14 cellular contexts compared by ENCODE assay signal in genomic region chr6:25387483-25387882, GRCh38.
A peak's percentile ranks its signal among the peaks of the same experiment; 100 is the strongest.
DNase-seq lines count a peak whose midpoint lies in the region; ATAC-seq, FAIRE-seq and TF ChIP-seq lines count a peak whose summit lies in the region.
"Had no signal": no experiment of that assay in that cellular context is flagged by ENCODE, and none has a peak within 500 bp of the region (broad histone marks: within the 10 kb centered on the region; RNA-seq: fewer than 3 reads in every experiment).

No MANE protein-coding gene starts in this region.

- no peak for TF ChIP-seq RAD21 in GM12878 (IDR thresholded peaks at IDR 0.05; ENCODE audit: insufficient read depth, low read depth, low read length)

- in situ Hi-C loops in GM12878 (cut with MboI), result no loop called here

- H3K4me2 ChIP-seq in GM12878 (ENCODE audit: control insufficient read depth, insufficient read depth), result peak overlapping the region; percentile 54

- intact Hi-C loops in GM12878 (cut with micrococcal nuclease; ENCODE audit: unreplicated experiment), result loop anchor here (2.0 kb wide), 1 partner anchor 15 kb away; no protein-coding TSS in a partner anchor

- no peak overlapping the region for H3K9ac ChIP-seq in GM12878 (ENCODE audit: control insufficient read depth, insufficient read depth, low read length)

- POLR2A ChIA-PET in GM12878 (lab: Charles Lee), result interaction anchor here (0.6 to 4.7 kb wide), 6 partner anchors 11 to 472 kb away, joined by 3 to 28 read pairs (median 4); no protein-coding TSS in a partner anchor

- peak in 1 of 2 experiments; percentile 37; a peak in 2 of 4 replicates for TF ChIP-seq EP300 in GM12878 (IDR thresholded peaks at IDR 0.05; ENCODE audit: borderline replicate concordance in 1 of 2, control insufficient read depth in 1 of 2, low read depth in 2 of 2, low read length in 2 of 2)

- H3K9me3 ChIP-seq in GM12878 (replicated peaks; ENCODE audit: control insufficient read depth, insufficient read depth, low read length), result no peaks in the 10 kb centered on the region; the same call in 2 of the 3 replicates
- H3K9me3 ChIP-seq: HAP-1, prostate gland had no signal

- no peak for FAIRE-seq in GM12878 (lab: Jason Lieb, UNC)
- FAIRE-seq: D721Med had no signal

- peak overlapping the region; percentile 4; the same call in 1 of the 2 replicates for H2AFZ ChIP-seq in GM12878 (ENCODE audit: control insufficient read depth, low read depth, low read length)

- RAD21 ChIA-PET in GM12878 (lab: Charles Lee; ENCODE audit: unreplicated experiment), result interaction anchor here (0.7 to 3.1 kb wide), 6 partner anchors 9 to 109 kb away, joined by 3 to 33 read pairs (median 6); partner anchors contain the start of gene CARMIL1

- no peak overlapping the region; the same call in 1 of the 2 replicates for H3K4me3 ChIP-seq in GM12878
- H3K4me3 ChIP-seq: HAP-1, prostate gland had no signal

- H4K20me1 ChIP-seq in GM12878 (ENCODE audit: control insufficient read depth, insufficient read depth), result no peaks in the 10 kb centered on the region

- no peak for TF ChIP-seq CTCF in GM12878 (IDR thresholded peaks at IDR 0.05 in 2 of 3, conservative IDR thresholded peaks at IDR 0.05 in 1 of 3; ENCODE audit: control insufficient read depth in 2 of 3, extremely low read depth in 1 of 3, insufficient read depth in 1 of 3, low read depth in 3 of 3, low read length in 3 of 3)

- H3K36me3 ChIP-seq in GM12878 (ENCODE audit: control insufficient read depth in 2 of 2, insufficient read depth in 2 of 2, low read length in 1 of 2), result no peaks in the 10 kb centered on the region
- H3K36me3 ChIP-seq: HAP-1, prostate gland had no signal

- H3K27me3 ChIP-seq in GM12878 (replicated peaks in 1 of 2; ENCODE audit: control insufficient read depth in 2 of 2, insufficient read depth in 2 of 2, low read length in 1 of 2), result no peaks in the 10 kb centered on the region

- SMC1A ChIA-PET in GM12878 (lab: Charles Lee; ENCODE audit: uncharacterized antibody, unreplicated experiment), result interaction anchor here (0.7 to 11.3 kb wide), 13 partner anchors 10 to 249 kb away, joined by 3 to 124 read pairs (median 4); partner anchors contain the start of gene CARMIL1

- no peak for TF ChIP-seq POLR2A in GM12878 (IDR thresholded peaks at IDR 0.05; ENCODE audit: low read depth, low read length)

- peak overlapping the region; percentile 45; the same call in 1 of the 2 replicates for H3K27ac ChIP-seq in GM12878 (ENCODE audit: control insufficient read depth, insufficient read depth)
- H3K27ac ChIP-seq: prostate gland had no signal

- CTCF ChIA-PET in GM12878 (lab: Yijun Ruan, JAX), result interaction anchor here (0.5 to 2.1 kb wide), 12 partner anchors 9 to 227 kb away, joined by 3 to 10 read pairs (median 6); partner anchors contain the start of gene CARMIL1

- no peaks in the 10 kb centered on the region for H3K79me2 ChIP-seq in GM12878 (ENCODE audit: control insufficient read depth, insufficient read depth, low read length)

- 37% methylated on average over 2 of the region's 2 CpGs for WGBS in GM12878 (ENCODE audit: insufficient coverage, insufficient replicate concordance, low lambda C conversion rate, missing lambda C conversion rate)

- peaks cover 11% of the 10 kb centered on the region for H3K4me1 ChIP-seq in GM12878 (ENCODE audit: control insufficient read depth, insufficient read depth, low read length)
- H3K4me1 ChIP-seq: HAP-1, prostate gland had no signal

- DNase-seq in GM12878 (ENCODE audit: low read depth, low spot score) (no peak), NCI-H82 treated with DMSO at 0.1 percent for 48 hours (lab: John Stamatoyannopoulos, UW; ENCODE audit: unreplicated experiment) (no peak), NCI-H146 treated with DMSO at 0.1 percent for 48 hours (lab: John Stamatoyannopoulos, UW; ENCODE audit: unreplicated experiment) (no peak), dedifferentiated amniotic fluid mesenchymal stem cell (ENCODE audit: extremely low spot score) (no peak)
- DNase-seq: hippocampal formation, NCI-H1092 treated with DMSO at 0.1 percent for 48 hours, substantia nigra had no signal

- ATAC-seq in GM18498 (IDR thresholded peaks at IDR 0.05; ENCODE audit: unreplicated experiment), result peak; percentile 66
- peak; percentile 70 for ATAC-seq in GM19463 (IDR thresholded peaks at IDR 0.05; ENCODE audit: unreplicated experiment)
- ATAC-seq in HG03108 (IDR thresholded peaks at IDR 0.05; ENCODE audit: unreplicated experiment), result peak; percentile 72
- peak; percentile 93 for ATAC-seq in GM12878
- no peak for ATAC-seq in HG02571 (IDR thresholded peaks at IDR 0.05; ENCODE audit: unreplicated experiment)

- BruUV-seq in GM12878 (replicated peaks; lab: Mats Ljungman, UMichigan), result TSS peak; percentile 26

TF ChIP-seq in GM12878, 131 proteins besides CTCF, POLR2A, EP300 and RAD21 (continues in another document):
- TF ChIP-seq HDAC6 (IDR thresholded peaks at IDR 0.05; ENCODE audit: unreplicated experiment), result no peak
- TF ChIP-seq SMARCA5 (IDR thresholded peaks at IDR 0.05), result no peak
- TF ChIP-seq POU2F2 (IDR thresholded peaks at IDR 0.05; ENCODE audit: borderline replicate concordance, low read depth, low read length), result no peak
- TF ChIP-seq CHD2 (IDR thresholded peaks at IDR 0.05; ENCODE audit: borderline replicate concordance, low read depth, low read length), result no peak
- peak in 1 of 2 experiments; percentile 18; a peak in 2 of 4 replicates for TF ChIP-seq IKZF2 (IDR thresholded peaks at IDR 0.05)
- no peak for TF ChIP-seq MYB (IDR thresholded peaks at IDR 0.05; ENCODE audit: borderline replicate concordance, low read depth, low read length)
- no peak for TF ChIP-seq LARP7 (IDR thresholded peaks at IDR 0.05)
- TF ChIP-seq TCF12 (IDR thresholded peaks at IDR 0.05; ENCODE audit: low read depth, low read length), result no peak
- no peak for TF ChIP-seq RELA (IDR thresholded peaks at IDR 0.05; ENCODE audit: borderline replicate concordance, partially characterized antibody)
- TF ChIP-seq FOXK2 (IDR thresholded peaks at IDR 0.05), result no peak
- TF ChIP-seq NFYA (IDR thresholded peaks at IDR 0.05; ENCODE audit: borderline replicate concordance, low read depth, low read length), result no peak
- TF ChIP-seq, protein P1, sequence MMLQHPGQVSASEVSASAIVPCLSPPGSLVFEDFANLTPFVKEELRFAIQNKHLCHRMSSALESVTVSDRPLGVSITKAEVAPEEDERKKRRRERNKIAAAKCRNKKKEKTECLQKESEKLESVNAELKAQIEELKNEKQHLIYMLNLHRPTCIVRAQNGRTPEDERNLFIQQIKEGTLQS (IDR thresholded peaks at IDR 0.05; ENCODE audit: borderline replicate concordance, extremely low read depth, low read depth, low read length), result no peak
- peak; percentile 90 for TF ChIP-seq ZNF24 (IDR thresholded peaks at IDR 0.05)
- peak; percentile 57; the same call in 1 of the 2 replicates for TF ChIP-seq DPF2 (IDR thresholded peaks at IDR 0.05)
- TF ChIP-seq, protein P2, sequence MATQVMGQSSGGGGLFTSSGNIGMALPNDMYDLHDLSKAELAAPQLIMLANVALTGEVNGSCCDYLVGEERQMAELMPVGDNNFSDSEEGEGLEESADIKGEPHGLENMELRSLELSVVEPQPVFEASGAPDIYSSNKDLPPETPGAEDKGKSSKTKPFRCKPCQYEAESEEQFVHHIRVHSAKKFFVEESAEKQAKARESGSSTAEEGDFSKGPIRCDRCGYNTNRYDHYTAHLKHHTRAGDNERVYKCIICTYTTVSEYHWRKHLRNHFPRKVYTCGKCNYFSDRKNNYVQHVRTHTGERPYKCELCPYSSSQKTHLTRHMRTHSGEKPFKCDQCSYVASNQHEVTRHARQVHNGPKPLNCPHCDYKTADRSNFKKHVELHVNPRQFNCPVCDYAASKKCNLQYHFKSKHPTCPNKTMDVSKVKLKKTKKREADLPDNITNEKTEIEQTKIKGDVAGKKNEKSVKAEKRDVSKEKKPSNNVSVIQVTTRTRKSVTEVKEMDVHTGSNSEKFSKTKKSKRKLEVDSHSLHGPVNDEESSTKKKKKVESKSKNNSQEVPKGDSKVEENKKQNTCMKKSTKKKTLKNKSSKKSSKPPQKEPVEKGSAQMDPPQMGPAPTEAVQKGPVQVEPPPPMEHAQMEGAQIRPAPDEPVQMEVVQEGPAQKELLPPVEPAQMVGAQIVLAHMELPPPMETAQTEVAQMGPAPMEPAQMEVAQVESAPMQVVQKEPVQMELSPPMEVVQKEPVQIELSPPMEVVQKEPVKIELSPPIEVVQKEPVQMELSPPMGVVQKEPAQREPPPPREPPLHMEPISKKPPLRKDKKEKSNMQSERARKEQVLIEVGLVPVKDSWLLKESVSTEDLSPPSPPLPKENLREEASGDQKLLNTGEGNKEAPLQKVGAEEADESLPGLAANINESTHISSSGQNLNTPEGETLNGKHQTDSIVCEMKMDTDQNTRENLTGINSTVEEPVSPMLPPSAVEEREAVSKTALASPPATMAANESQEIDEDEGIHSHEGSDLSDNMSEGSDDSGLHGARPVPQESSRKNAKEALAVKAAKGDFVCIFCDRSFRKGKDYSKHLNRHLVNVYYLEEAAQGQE (IDR thresholded peaks at IDR 0.05; ENCODE audit: low read depth, low read length), result no peak
- peak; percentile 95 for TF ChIP-seq SPI1 (IDR thresholded peaks at IDR 0.05; ENCODE audit: borderline replicate concordance, insufficient read depth, low read depth, low read length)
- TF ChIP-seq, protein P3, sequence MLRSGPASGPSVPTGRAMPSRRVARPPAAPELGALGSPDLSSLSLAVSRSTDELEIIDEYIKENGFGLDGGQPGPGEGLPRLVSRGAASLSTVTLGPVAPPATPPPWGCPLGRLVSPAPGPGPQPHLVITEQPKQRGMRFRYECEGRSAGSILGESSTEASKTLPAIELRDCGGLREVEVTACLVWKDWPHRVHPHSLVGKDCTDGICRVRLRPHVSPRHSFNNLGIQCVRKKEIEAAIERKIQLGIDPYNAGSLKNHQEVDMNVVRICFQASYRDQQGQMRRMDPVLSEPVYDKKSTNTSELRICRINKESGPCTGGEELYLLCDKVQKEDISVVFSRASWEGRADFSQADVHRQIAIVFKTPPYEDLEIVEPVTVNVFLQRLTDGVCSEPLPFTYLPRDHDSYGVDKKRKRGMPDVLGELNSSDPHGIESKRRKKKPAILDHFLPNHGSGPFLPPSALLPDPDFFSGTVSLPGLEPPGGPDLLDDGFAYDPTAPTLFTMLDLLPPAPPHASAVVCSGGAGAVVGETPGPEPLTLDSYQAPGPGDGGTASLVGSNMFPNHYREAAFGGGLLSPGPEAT (IDR thresholded peaks at IDR 0.05; ENCODE audit: low read depth), result peak; percentile 64; the same call in 1 of the 2 replicates
- TF ChIP-seq IRF4 (IDR thresholded peaks at IDR 0.05; ENCODE audit: low read depth, low read length), result 0 out of 2 replicates have a peak, but pooled peaks have one; percentile 39
- TF ChIP-seq YY1 (IDR thresholded peaks at IDR 0.05; ENCODE audit: low read depth, low read length), result no peak
- no peak for TF ChIP-seq NR2C2 (IDR thresholded peaks at IDR 0.05; ENCODE audit: borderline replicate concordance, control insufficient read depth, insufficient read length, low read depth)
- TF ChIP-seq KDM1A (IDR thresholded peaks at IDR 0.05; ENCODE audit: borderline replicate concordance), result no peak
- TF ChIP-seq MTA2 (IDR thresholded peaks at IDR 0.05; ENCODE audit: low read depth), result peak; percentile 71
